ENCODE assay signal across 15 cellular contexts in genomic region chr19:44892932-44893331, GRCh38. TPM values are rescaled to one million over a fixed set of nuclear protein-coding genes. Genes with fewer than 3 reads are reported as not detected.
DNase-seq lines count a peak whose midpoint lies in the region; ATAC-seq and TF ChIP-seq lines count a peak whose summit lies in the region.
"Had no signal": no experiment of that assay in that cellular context is flagged by ENCODE, and none has a peak within 500 bp of the region (broad histone marks: within the 10 kb centered on the region; RNA-seq: fewer than 3 reads in every experiment).

No MANE protein-coding gene starts in this region.

- TF ChIP-seq CTCF in OCI-LY3 (IDR thresholded peaks at IDR 0.05; ENCODE audit: low read depth, low read length) (no peak), chondrocyte (IDR thresholded peaks at IDR 0.05) (no peak)

- H3K36me3 Mint-ChIP-seq in activated T-cell treated with anti-CD3 and anti-CD28 coated beads, Interleukin-2, amount 50 U/mL, for 72 hours (ENCODE audit: insufficient read depth in 2 of 2), result peaks cover 2 to 18% of the 10 kb centered on the region in 2 donors
- H3K36me3 Mint-ChIP-seq in chondrocyte (ENCODE audit: low read depth), result peaks cover 25% of the 10 kb centered on the region

- H3K4me1 Mint-ChIP-seq in activated T-cell treated with anti-CD3 and anti-CD28 coated beads, Interleukin-2, amount 50 U/mL, for 72 hours (ENCODE audit: low read depth), result peaks cover 37% of the 10 kb centered on the region
- H3K4me1 Mint-ChIP-seq in chondrocyte (ENCODE audit: low read depth), result peaks cover 26% of the 10 kb centered on the region

- H2AFZ ChIP-seq in OCI-LY3 (ENCODE audit: low read depth, low read length), result no peak overlapping the region

- H3K79me2 ChIP-seq in OCI-LY3 (ENCODE audit: low read length), result peaks cover 57% of the 10 kb centered on the region

- DNase-seq in activated T-cell treated with anti-CD3 and anti-CD28 coated beads, Interleukin-2, amount 50 U/mL, for 72 hours, result no peak
- no peak for DNase-seq in activated T-cell treated with anti-CD3 and anti-CD28 coated beads, Interleukin-2, amount 50 U/mL, for 48 hours
- DNase-seq in chondrocyte (ENCODE audit: low spot score), result no peak
- no peak for DNase-seq in dermis blood vessel endothelial cell
- no peak for DNase-seq in stimulated activated CD4-positive, alpha-beta T cell treated with anti-CD3 and anti-CD28 coated beads, Interleukin-15, amount 100 ng/mL, for 24 hours
- DNase-seq: effector memory CD4-positive, alpha-beta T cell; left ventricle myocardium inferior; NCI-H2171; Peyer's patch; WERI-Rb-1 had no signal

- H3K9me3 ChIP-seq in OCI-LY3 (ENCODE audit: insufficient read depth, low read length) (no peaks in the 10 kb centered on the region), skeletal muscle satellite cell (replicated peaks; ENCODE audit: low read length) (no peaks in the 10 kb centered on the region)
- H3K9me3 ChIP-seq: left ventricle myocardium inferior, Peyer's patch had no signal

- H3K27ac ChIP-seq in OCI-LY3 (ENCODE audit: low read length), result no peak overlapping the region
- H3K27ac ChIP-seq: left ventricle myocardium inferior, Peyer's patch, WERI-Rb-1 had no signal

- no peak overlapping the region for H3K4me3 ChIP-seq in OCI-LY3 (ENCODE audit: low read length)
- no peak overlapping the region for H3K4me3 ChIP-seq in skeletal muscle satellite cell (ENCODE audit: low read length)

- no peak for ATAC-seq in activated T-cell treated with anti-CD3 and anti-CD28 coated beads, Interleukin-2, amount 50 U/mL, for 72 hours (replicated peaks in 1 of 2)
- ATAC-seq in GM18498 (IDR thresholded peaks at IDR 0.05; ENCODE audit: unreplicated experiment), result no peak

- H3K27me3 Mint-ChIP-seq in activated T-cell treated with anti-CD3 and anti-CD28 coated beads, Interleukin-2, amount 50 U/mL, for 72 hours (ENCODE audit: low read depth), result no peaks in the 10 kb centered on the region
- H3K27me3 Mint-ChIP-seq in chondrocyte (ENCODE audit: low read depth), result no peaks in the 10 kb centered on the region

- H3K4me1 ChIP-seq in OCI-LY3 (ENCODE audit: low read length), result peaks cover 23% of the 10 kb centered on the region
- peaks cover 18% of the 10 kb centered on the region for H3K4me1 ChIP-seq in skeletal muscle satellite cell (ENCODE audit: control insufficient read depth, insufficient read depth, low read length)

- peak overlapping the region; percentile 100; the same call in 1 of the 2 replicates for H3K4me2 ChIP-seq in OCI-LY3 (ENCODE audit: low read length)
- peak overlapping the region; percentile 98 for H3K4me2 ChIP-seq in skeletal muscle satellite cell (ENCODE audit: low read length)

- H4K20me1 ChIP-seq in OCI-LY3 (ENCODE audit: insufficient read depth, low read length), result peaks cover 7% of the 10 kb centered on the region; the same call in 1 of the 2 replicates

- peak overlapping the region; percentile 82 to 83 for H3K4me3 Mint-ChIP-seq in activated T-cell treated with anti-CD3 and anti-CD28 coated beads, Interleukin-2, amount 50 U/mL, for 72 hours
- H3K4me3 Mint-ChIP-seq in chondrocyte (ENCODE audit: unreplicated experiment), result peak overlapping the region; percentile 82

- H3K9ac ChIP-seq in OCI-LY3 (ENCODE audit: low read length) (no peak overlapping the region), skeletal muscle satellite cell (ENCODE audit: low read depth, low read length) (peak overlapping the region; percentile 92)

- peaks cover 2% of the 10 kb centered on the region in 2 donors for H3K9me3 Mint-ChIP-seq in activated T-cell treated with anti-CD3 and anti-CD28 coated beads, Interleukin-2, amount 50 U/mL, for 72 hours
- H3K9me3 Mint-ChIP-seq in chondrocyte (ENCODE audit: low read depth), result no peaks in the 10 kb centered on the region

- H3K36me3 ChIP-seq in OCI-LY3 (replicated peaks; ENCODE audit: low read depth, low read length) (peaks cover 46% of the 10 kb centered on the region), skeletal muscle satellite cell (ENCODE audit: insufficient read depth, low read length) (peaks cover 54% of the 10 kb centered on the region)

- H3K27ac Mint-ChIP-seq in activated T-cell treated with anti-CD3 and anti-CD28 coated beads, Interleukin-2, amount 50 U/mL, for 72 hours, result peak overlapping the region; percentile 51
- peak overlapping the region; percentile 32 for H3K27ac Mint-ChIP-seq in chondrocyte (ENCODE audit: unreplicated experiment)

- H3K27me3 ChIP-seq in OCI-LY3 (ENCODE audit: low read depth, low read length) (no peaks in the 10 kb centered on the region), skeletal muscle satellite cell (ENCODE audit: control insufficient read depth, insufficient read depth, low read length) (no peaks in the 10 kb centered on the region)
- H3K27me3 ChIP-seq: Peyer's patch had no signal

RNA-seq across cellular contexts. Expression of gene TOMM40, which starts 1.9 kb away (rescaled TPM):
- total RNA-seq in activated T-cell treated with anti-CD3 and anti-CD28 coated beads, Interleukin-2, amount 50 U/mL, for 72 hours, result 10 to 100 TPM; 53.0 to 65.1 TPM
- total RNA-seq in chondrocyte, result 39.0 to 46.1 TPM (median 40.9 TPM) in 3 replicates
- total RNA-seq in skeletal muscle satellite cell (2012; rRNA removed), result 80.4 and 91.3 TPM in 2 replicates
- total RNA-seq in dermis blood vessel endothelial cell, result 50.0 and 81.6 TPM in 2 replicates

RNA-seq across cellular contexts. Expression of gene APOE, which starts 12.7 kb away (rescaled TPM):
- total RNA-seq in activated T-cell treated with anti-CD3 and anti-CD28 coated beads, Interleukin-2, amount 50 U/mL, for 72 hours, result 1 to 10 TPM; 2.1 TPM
- total RNA-seq in chondrocyte (47.1 to 178 TPM (median 170 TPM) in 3 replicates), dermis blood vessel endothelial cell (4.0 and 7.8 TPM in 2 replicates)
- total RNA-seq in skeletal muscle satellite cell (2012; rRNA removed), result 16.2 and 111 TPM in 2 replicates

RNA-seq across cellular contexts. Expression of gene APOC1, which starts 21.5 kb away (rescaled TPM):
- not detected for total RNA-seq in activated T-cell treated with anti-CD3 and anti-CD28 coated beads, Interleukin-2, amount 50 U/mL, for 72 hours
- total RNA-seq in chondrocyte (2.2 to 6.9 TPM in 2 of 3 replicates, not detected in the other), dermis blood vessel endothelial cell (1.7 and 1.9 TPM in 2 replicates)
- total RNA-seq in skeletal muscle satellite cell (2012; rRNA removed), result 2.3 and 22.1 TPM in 2 replicates

RNA-seq across cellular contexts. Expression of gene NECTIN2, which starts 46.8 kb away (rescaled TPM):
- 1 to 10 TPM; 2.8 to 3.3 TPM for total RNA-seq in activated T-cell treated with anti-CD3 and anti-CD28 coated beads, Interleukin-2, amount 50 U/mL, for 72 hours
- total RNA-seq in chondrocyte (88.9 to 120 TPM (median 116 TPM) in 3 replicates), dermis blood vessel endothelial cell (154 and 187 TPM in 2 replicates)
- 38.0 and 43.7 TPM in 2 replicates for total RNA-seq in skeletal muscle satellite cell (2012; rRNA removed)

RNA-seq across cellular contexts. Expression of gene APOC4, which starts 49.1 kb away (rescaled TPM):
- not detected for total RNA-seq in activated T-cell treated with anti-CD3 and anti-CD28 coated beads, Interleukin-2, amount 50 U/mL, for 72 hours
- total RNA-seq in chondrocyte (not detected in 3 replicates), dermis blood vessel endothelial cell (not detected in 2 replicates)
- total RNA-seq in skeletal muscle satellite cell (2012; rRNA removed), result not detected in 2 replicates
- total RNA-seq: glomerular endothelial cell, left ventricle myocardium inferior, Peyer's patch, pulmonary artery endothelial cell had no signal
